ENCODE assay signal across 18 cellular contexts in the genomic region with DNA sequence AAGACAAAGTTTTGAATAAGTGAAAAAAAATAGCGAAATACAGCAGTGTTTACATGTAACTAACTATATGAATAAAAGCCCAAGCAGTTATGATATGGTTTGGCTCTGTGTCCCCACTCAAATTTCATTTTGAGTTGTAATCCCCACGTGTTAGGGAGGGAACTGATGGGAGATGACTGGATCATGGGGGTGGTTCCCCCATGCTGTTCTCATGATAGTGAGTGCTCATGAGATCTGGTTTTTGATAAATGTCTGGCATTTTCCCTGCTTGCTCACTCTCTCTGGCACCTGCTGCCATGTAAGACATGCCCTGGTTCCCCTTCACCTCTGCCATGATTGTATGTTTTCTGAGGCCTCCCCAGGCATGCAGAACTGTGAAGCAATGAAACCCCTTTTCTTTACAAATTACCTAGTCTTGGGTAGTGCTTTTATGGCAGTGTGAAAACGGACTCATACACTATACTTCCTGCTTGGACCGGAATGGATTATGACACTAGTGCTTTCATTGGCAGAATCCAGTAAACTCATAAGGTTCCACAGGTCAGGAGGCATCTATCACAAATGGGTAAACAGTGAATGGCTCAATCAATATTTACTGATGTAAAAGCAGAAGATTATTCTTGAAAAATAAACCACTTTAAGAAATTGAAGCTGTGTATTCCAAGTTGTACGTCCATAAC.
DNase-seq lines count a peak whose midpoint lies in the region; ATAC-seq and TF ChIP-seq lines count a peak whose summit lies in the region.
"Had no signal": no experiment of that assay in that cellular context is flagged by ENCODE, and none has a peak within 500 bp of the region (broad histone marks: within the 10 kb centered on the region; RNA-seq: fewer than 3 reads in every experiment).

No MANE protein-coding gene starts in this region.

- DNase-seq in activated CD8-positive, alpha-beta T cell treated with anti-CD3 and anti-CD28 coated beads for 36 hours: peak; percentile 57
- no peak for DNase-seq in activated CD8-positive, alpha-beta T cell treated with anti-CD3 and anti-CD28 coated beads, Interleukin-2, amount 10 ng/mL, durations not matched to agents 7 days and 5 days
- no peak for DNase-seq in activated T-cell treated with anti-CD3 and anti-CD28 coated beads, Interleukin-2, amount 50 U/mL, for 4 hours
- no peak for DNase-seq in left lobe of liver (ENCODE audit: low spot score)
- DNase-seq in stimulated activated CD8-positive, alpha-beta memory T cell treated with anti-CD3 and anti-CD28 coated beads, Interleukin-4, amount 100 ng/mL, for 48 hours: peak; percentile 61
- DNase-seq in NCI-H345 (lab: John Stamatoyannopoulos, UW): no peak
- no peak for DNase-seq in NCI-H446 (lab: John Stamatoyannopoulos, UW)
- DNase-seq: ACHN; activated gamma-delta T cell treated with Interleukin-2 at 50 U/mL for 16 hours; effector memory CD4-positive, alpha-beta T cell; KBM-7; left cardiac atrium; NCI-H1092 treated with DMSO at 0.1 percent for 48 hours; NCI-H2171 treated with DMSO at 0.1 percent for 48 hours; Peyer's patch; transverse colon had no signal

- no peak for TF ChIP-seq CTCF in activated CD8-positive, alpha-beta T cell treated with anti-CD3 and anti-CD28 coated beads for 36 hours (IDR thresholded peaks at IDR 0.05)

- CTCF ChIA-PET in activated CD8-positive, alpha-beta T cell treated with anti-CD3 and anti-CD28 coated beads for 36 hours (lab: Charles Lee): no interaction called here
- CTCF ChIA-PET in activated CD8-positive, alpha-beta T cell treated with anti-CD3 and anti-CD28 coated beads, Interleukin-2, amount 10 ng/mL, durations not matched to agents 7 days and 5 days (lab: Charles Lee): no interaction called here

- peaks cover 56% of the 10 kb centered on the region for H3K36me3 Mint-ChIP-seq in activated CD8-positive, alpha-beta T cell treated with anti-CD3 and anti-CD28 coated beads for 36 hours (ENCODE audit: low read depth)
- peaks cover 64% of the 10 kb centered on the region for H3K36me3 Mint-ChIP-seq in activated CD8-positive, alpha-beta T cell treated with anti-CD3 and anti-CD28 coated beads, Interleukin-2, amount 10 ng/mL, durations not matched to agents 7 days and 5 days (ENCODE audit: low read depth)
- H3K36me3 Mint-ChIP-seq in activated T-cell treated with anti-CD3 and anti-CD28 coated beads, Interleukin-2, amount 50 U/mL, for 4 hours (ENCODE audit: insufficient read depth): peaks cover 57% of the 10 kb centered on the region

- peak overlapping the region; percentile 43 for H3K27ac Mint-ChIP-seq in activated CD8-positive, alpha-beta T cell treated with anti-CD3 and anti-CD28 coated beads for 36 hours
- no peak overlapping the region for H3K27ac Mint-ChIP-seq in activated CD8-positive, alpha-beta T cell treated with anti-CD3 and anti-CD28 coated beads, Interleukin-2, amount 10 ng/mL, durations not matched to agents 7 days and 5 days
- H3K27ac Mint-ChIP-seq: GM23338 had no signal

- ATAC-seq in activated CD8-positive, alpha-beta T cell treated with anti-CD3 and anti-CD28 coated beads for 36 hours: peak; percentile 85
- ATAC-seq in activated CD8-positive, alpha-beta T cell treated with anti-CD3 and anti-CD28 coated beads, Interleukin-2, amount 10 ng/mL, durations not matched to agents 7 days and 5 days: no peak
- peak; percentile 94 to 97 for ATAC-seq in activated T-cell treated with anti-CD3 and anti-CD28 coated beads, Interleukin-2, amount 50 U/mL, for 4 hours
- ATAC-seq in left lobe of liver: peak; percentile 51
- ATAC-seq in HG02852 (IDR thresholded peaks at IDR 0.05; ENCODE audit: unreplicated experiment): no peak
- ATAC-seq: GM23338, left cardiac atrium had no signal

- POLR2A ChIA-PET in activated CD8-positive, alpha-beta T cell treated with anti-CD3 and anti-CD28 coated beads for 36 hours (lab: Charles Lee): no interaction called here
- POLR2A ChIA-PET in activated CD8-positive, alpha-beta T cell treated with anti-CD3 and anti-CD28 coated beads, Interleukin-2, amount 10 ng/mL, durations not matched to agents 7 days and 5 days (lab: Charles Lee): no interaction called here

- peaks cover 16% of the 10 kb centered on the region for H3K4me1 Mint-ChIP-seq in activated CD8-positive, alpha-beta T cell treated with anti-CD3 and anti-CD28 coated beads for 36 hours (ENCODE audit: low read depth)
- H3K4me1 Mint-ChIP-seq in activated CD8-positive, alpha-beta T cell treated with anti-CD3 and anti-CD28 coated beads, Interleukin-2, amount 10 ng/mL, durations not matched to agents 7 days and 5 days (ENCODE audit: low read depth): peaks cover 6% of the 10 kb centered on the region
- peaks cover 10% of the 10 kb centered on the region for H3K4me1 Mint-ChIP-seq in activated T-cell treated with anti-CD3 and anti-CD28 coated beads, Interleukin-2, amount 50 U/mL, for 4 hours (ENCODE audit: low read depth)
- H3K4me1 Mint-ChIP-seq: GM23338 had no signal

- intact Hi-C loops in activated CD8-positive, alpha-beta T cell treated with anti-CD3 and anti-CD28 coated beads for 36 hours (cut with micrococcal nuclease): no loop called here

- no peak overlapping the region for H3K4me3 Mint-ChIP-seq in activated CD8-positive, alpha-beta T cell treated with anti-CD3 and anti-CD28 coated beads for 36 hours
- H3K4me3 Mint-ChIP-seq in activated CD8-positive, alpha-beta T cell treated with anti-CD3 and anti-CD28 coated beads, Interleukin-2, amount 10 ng/mL, durations not matched to agents 7 days and 5 days: no peak overlapping the region
- H3K4me3 Mint-ChIP-seq in activated T-cell treated with anti-CD3 and anti-CD28 coated beads, Interleukin-2, amount 50 U/mL, for 4 hours: no peak overlapping the region
- H3K4me3 Mint-ChIP-seq: GM23338 had no signal

- no peaks in the 10 kb centered on the region for H3K9me3 Mint-ChIP-seq in activated CD8-positive, alpha-beta T cell treated with anti-CD3 and anti-CD28 coated beads for 36 hours
- no peaks in the 10 kb centered on the region for H3K9me3 Mint-ChIP-seq in activated CD8-positive, alpha-beta T cell treated with anti-CD3 and anti-CD28 coated beads, Interleukin-2, amount 10 ng/mL, durations not matched to agents 7 days and 5 days (ENCODE audit: insufficient read depth)
- H3K9me3 Mint-ChIP-seq in activated T-cell treated with anti-CD3 and anti-CD28 coated beads, Interleukin-2, amount 50 U/mL, for 4 hours: no peaks in the 10 kb centered on the region
- H3K9me3 Mint-ChIP-seq: GM23338 had no signal

- H3K27me3 Mint-ChIP-seq in activated CD8-positive, alpha-beta T cell treated with anti-CD3 and anti-CD28 coated beads for 36 hours: no peaks in the 10 kb centered on the region
- H3K27me3 Mint-ChIP-seq in activated CD8-positive, alpha-beta T cell treated with anti-CD3 and anti-CD28 coated beads, Interleukin-2, amount 10 ng/mL, durations not matched to agents 7 days and 5 days (ENCODE audit: low read depth): no peaks in the 10 kb centered on the region
- H3K27me3 Mint-ChIP-seq in activated T-cell treated with anti-CD3 and anti-CD28 coated beads, Interleukin-2, amount 50 U/mL, for 4 hours (ENCODE audit: low read depth): no peaks in the 10 kb centered on the region

Comparison
In these comparisons a context has a peak if more than half of its experiments do, and no peak if none do; other contexts are left out.
1. ATAC-seq: peak in activated CD8-positive, alpha-beta T cell treated with anti-CD3 and anti-CD28 coated beads for 36 hours (single experiment), activated T-cell treated with anti-CD3 and anti-CD28 coated beads, Interleukin-2, amount 50 U/mL, for 4 hours (2 of 2) and left lobe of liver (single experiment); none in activated CD8-positive, alpha-beta T cell treated with anti-CD3 and anti-CD28 coated beads, Interleukin-2, amount 10 ng/mL, durations not matched to agents 7 days and 5 days (single experiment) and HG02852 (single experiment).
2. DNase-seq: peak in activated CD8-positive, alpha-beta T cell treated with anti-CD3 and anti-CD28 coated beads for 36 hours (single experiment) and stimulated activated CD8-positive, alpha-beta memory T cell treated with anti-CD3 and anti-CD28 coated beads, Interleukin-4, amount 100 ng/mL, for 48 hours (single experiment); none in activated CD8-positive, alpha-beta T cell treated with anti-CD3 and anti-CD28 coated beads, Interleukin-2, amount 10 ng/mL, durations not matched to agents 7 days and 5 days (single experiment), activated T-cell treated with anti-CD3 and anti-CD28 coated beads, Interleukin-2, amount 50 U/mL, for 4 hours (single experiment), left lobe of liver (single experiment), NCI-H345 (single experiment) and NCI-H446 (0 of 2).